In the genomic region with DNA sequence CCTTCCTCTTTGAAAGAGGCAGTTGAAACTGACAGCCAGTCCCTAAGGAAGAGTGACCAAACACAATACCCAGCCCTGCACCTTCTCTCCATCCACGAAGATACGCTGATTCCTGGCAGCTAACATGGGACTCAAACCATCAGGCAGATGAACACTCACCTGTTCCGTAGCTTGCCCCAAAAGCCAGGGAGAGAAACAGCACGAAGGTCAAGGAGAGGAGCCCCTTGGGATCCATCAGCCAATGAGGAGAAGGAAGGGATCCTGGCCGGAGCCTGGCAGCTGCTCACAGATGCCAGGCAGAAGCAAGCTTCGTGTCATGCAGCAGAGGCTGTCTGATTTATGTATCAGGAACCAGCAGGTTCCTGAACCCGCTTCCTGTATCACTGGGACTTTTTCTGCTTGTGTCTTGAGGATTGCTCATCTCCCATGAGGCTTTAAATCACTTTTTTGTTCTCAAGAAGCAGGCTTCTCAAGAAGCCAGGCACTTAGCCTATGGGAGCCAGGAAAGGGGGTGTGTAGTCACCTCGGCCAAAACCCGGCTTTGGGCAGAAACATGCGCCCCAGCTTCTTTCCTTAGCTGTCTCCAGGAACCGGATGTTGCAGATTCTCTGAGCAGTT, we compare ENCODE assay signal across 8 cellular contexts. TPM values are rescaled to one million over a fixed set of nuclear protein-coding genes. Genes with fewer than 3 reads are reported as not detected.
DNase-seq lines count a peak whose midpoint lies in the region; ATAC-seq and TF ChIP-seq lines count a peak whose summit lies in the region.
"Had no signal": no experiment of that assay in that cellular context is flagged by ENCODE, and none has a peak within 500 bp of the region (broad histone marks: within the 10 kb centered on the region; RNA-seq: fewer than 3 reads in every experiment).

SLAMF1 (minus strand) TSS at position 334 of the 618 bp plus-strand sequence; CDS start at position 235, 99 bp downstream.

- DNase-seq in activated B cell treated with CpG ODN at 0.5 μM for 24 hours (peak; percentile 35), NCI-H774 (lab: John Stamatoyannopoulos, UW) (no peak), NCI-H1092 (lab: John Stamatoyannopoulos, UW) (no peak), middle frontal gyrus (ENCODE audit: extremely low spot score, low spot score) (no peak)

- no peaks in the 10 kb centered on the region for H3K36me3 ChIP-seq in muscle layer of duodenum (ENCODE audit: control insufficient read depth in 1 of 2, insufficient read depth in 2 of 2, low read length in 2 of 2)

- H3K4me1 Mint-ChIP-seq in activated B cell treated with CpG ODN at 0.5 μM for 24 hours, result peaks cover 88% of the 10 kb centered on the region

- peak within 1 kb of the TSS in 1 of 2 donors; percentile 53 for H3K4me3 ChIP-seq in muscle layer of duodenum (ENCODE audit: low read depth in 1 of 2, low read length in 2 of 2)

- H3K36me3 Mint-ChIP-seq in activated B cell treated with CpG ODN at 0.5 μM for 24 hours (ENCODE audit: low read depth), result peaks cover 51% of the 10 kb centered on the region

- POLR2A ChIA-PET in activated B cell treated with CpG ODN at 0.5 μM for 24 hours (lab: Charles Lee), result interaction anchor here (0.5 to 3.0 kb wide), 18 partner anchors 14 to 143 kb away, joined by 3 to 21 read pairs (median 4); partner anchors contain the start of genes CD48 and SLAMF6

- TF ChIP-seq CTCF in activated B cell treated with CpG ODN at 0.5 μM for 24 hours (IDR thresholded peaks at IDR 0.05), result no peak

- peak within 1 kb of the TSS; percentile 95 for H3K4me3 Mint-ChIP-seq in activated B cell treated with CpG ODN at 0.5 μM for 24 hours

- peak within 1 kb of the TSS; percentile 47 for H3K27ac ChIP-seq in muscle layer of duodenum (ENCODE audit: low read length)

- no peaks in the 10 kb centered on the region for H3K9me3 Mint-ChIP-seq in activated B cell treated with CpG ODN at 0.5 μM for 24 hours

- H3K9me3 ChIP-seq in muscle layer of duodenum (ENCODE audit: control insufficient read depth in 1 of 2, low read length in 2 of 2), result no peaks in the 10 kb centered on the region

- H3K4me1 ChIP-seq in muscle layer of duodenum (ENCODE audit: control insufficient read depth in 1 of 2, insufficient read depth in 2 of 2, low read length in 2 of 2), result peaks cover 0 to 5% of the 10 kb centered on the region in 2 donors

- H3K27ac Mint-ChIP-seq in activated B cell treated with CpG ODN at 0.5 μM for 24 hours, result peak within 1 kb of the TSS; percentile 91

- intact Hi-C loops in activated B cell treated with CpG ODN at 0.5 μM for 24 hours (cut with micrococcal nuclease), result loop anchor here (1.0 to 2.0 kb wide), 3 partner anchors 9 to 20 kb away; no protein-coding TSS in a partner anchor

- ATAC-seq in GM19023 (IDR thresholded peaks at IDR 0.05; ENCODE audit: unreplicated experiment) (peak; percentile 59), HG02973 (IDR thresholded peaks at IDR 0.05; ENCODE audit: unreplicated experiment) (peak; percentile 43), activated B cell treated with CpG ODN at 0.5 μM for 24 hours (ENCODE audit: low read depth) (peak; percentile 84)

- CTCF ChIA-PET in activated B cell treated with CpG ODN at 0.5 μM for 24 hours (lab: Charles Lee), result interaction anchor here (0.7 to 2.5 kb wide), 8 partner anchors 17 to 307 kb away, joined by 3 to 10 read pairs (median 4); no protein-coding TSS in a partner anchor

- no peaks in the 10 kb centered on the region for H3K27me3 Mint-ChIP-seq in activated B cell treated with CpG ODN at 0.5 μM for 24 hours

- no peaks in the 10 kb centered on the region for H3K27me3 ChIP-seq in muscle layer of duodenum (ENCODE audit: low read depth, low read length)

RNA-seq across cellular contexts. Expression of gene SLAMF1, which starts in this region (rescaled TPM):
- 85.7 and 91.7 TPM in 2 replicates for total RNA-seq in activated B cell treated with CpG ODN at 0.5 μM for 24 hours
- total RNA-seq: kidney epithelial cell had no signal
